25 cellular contexts compared by ENCODE assay signal in the genomic region with DNA sequence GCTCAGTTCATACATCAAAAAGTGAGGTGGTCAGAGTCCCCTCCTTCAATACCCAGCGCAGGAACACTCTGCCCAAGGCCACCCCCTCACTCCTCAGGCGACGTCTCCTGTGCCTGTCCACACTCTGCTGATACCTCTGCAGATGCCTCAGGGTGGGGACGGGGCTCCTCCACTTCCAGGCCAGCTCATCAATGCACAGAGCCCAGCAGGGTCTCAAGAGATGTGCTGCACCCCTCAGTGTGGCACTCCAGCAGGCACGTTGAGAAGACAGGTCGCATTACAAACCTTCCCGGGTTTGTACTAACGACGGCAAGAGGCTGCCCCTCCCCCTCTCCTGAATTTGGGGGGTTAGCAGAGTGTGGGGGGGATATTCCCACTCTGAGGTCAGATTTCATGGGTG.
"Had no signal": no experiment of that assay in that cellular context is flagged by ENCODE, and none has a peak within 500 bp of the region (broad histone marks: within the 10 kb centered on the region; RNA-seq: fewer than 3 reads in every experiment).

No MANE protein-coding gene starts in this region.

- H3K36me3 ChIP-seq: adrenal gland, breast epithelium, Peyer's patch had no signal

- H3K4me1 Mint-ChIP-seq: activated naive CD8-positive, alpha-beta T cell treated with anti-CD3 and anti-CD28 coated beads, Interleukin-2, amount 10 ng/mL, durations not matched to agents 7 days and 5 days had no signal

- ATAC-seq: activated CD8-positive, alpha-beta T cell treated with anti-CD3 and anti-CD28 coated beads, Interleukin-2, amount 10 ng/mL, durations not matched to agents 7 days and 5 days had no signal

- H3K4me3 ChIP-seq: adrenal gland, breast epithelium, Peyer's patch had no signal

- H3K9me3 ChIP-seq: adrenal gland, breast epithelium, Peyer's patch had no signal

- H3K4me2 ChIP-seq: KMS-11 had no signal

- H3K4me3 Mint-ChIP-seq: activated CD8-positive, alpha-beta T cell treated with anti-CD3 and anti-CD28 coated beads, Interleukin-2, amount 10 ng/mL, durations not matched to agents 7 days and 5 days; activated naive CD8-positive, alpha-beta T cell treated with anti-CD3 and anti-CD28 coated beads, Interleukin-2, amount 10 ng/mL, durations not matched to agents 7 days and 5 days; T-helper 1 cell treated with Interleukin-12 subunit alpha and Interleukin-12 subunit beta and Interleukin-4 antibody, amounts not matched to agents 30 μg/mL and 1 μg/mL, for 36 hours had no signal

- H3K27me3 ChIP-seq: adrenal gland, breast epithelium, Peyer's patch had no signal

- H3K9ac ChIP-seq: KMS-11 had no signal

- H3K4me1 ChIP-seq: adrenal gland, breast epithelium, Peyer's patch had no signal

- H3K9me3 Mint-ChIP-seq: activated naive CD8-positive, alpha-beta T cell treated with anti-CD3 and anti-CD28 coated beads, Interleukin-2, amount 10 ng/mL, durations not matched to agents 7 days and 5 days; T-helper 1 cell treated with Interleukin-12 subunit alpha and Interleukin-12 subunit beta and Interleukin-4 antibody, amounts not matched to agents 30 μg/mL and 1 μg/mL, for 36 hours had no signal

- DNase-seq: activated CD4-positive, alpha-beta T cell treated with anti-CD3 and anti-CD28 coated beads for 48 hours; activated CD4-positive, alpha-beta T cell treated with anti-CD3 and anti-CD28 coated beads, Interleukin-2, amount 50 U/mL, for 4 hours; activated CD4-positive, CD25-positive, alpha-beta regulatory T cell treated with anti-CD3 and anti-CD28 coated beads, Interleukin-2, amount 50 U/mL, for 72 hours; activated CD8-positive, alpha-beta memory T cell treated with anti-CD3 and anti-CD28 coated beads, Interleukin-2, amount 50 U/mL, for 48 hours; activated CD8-positive, alpha-beta T cell treated with anti-CD3 and anti-CD28 coated beads, Interleukin-2, amount 10 ng/mL, durations not matched to agents 7 days and 5 days; activated naive CD4-positive, alpha-beta T cell treated with anti-CD3 and anti-CD28 coated beads, Interleukin-2, amount 50 U/mL, for 16 hours; activated naive CD8-positive, alpha-beta T cell treated with anti-CD3 and anti-CD28 coated beads, Interleukin-2, amount 10 ng/mL, durations not matched to agents 7 days and 5 days; activated T-cell treated with anti-CD3 and anti-CD28 coated beads, Interleukin-2, amount 50 U/mL, for 1 hour; adrenal gland; central memory CD4-positive, alpha-beta T cell; MV-4-11; NCI-H1092 treated with DMSO at 0.1 percent for 48 hours; NCI-H1417 treated with DMSO at 0.1 percent for 48 hours; NCI-H1694; NCI-H2029; NCI-H345; NCI-H510A; NCI-H526 treated with DMSO at 0.1 percent for 48 hours; NCI-H82; SHP77 treated with DMSO at 0.1 percent for 48 hours had no signal

- H3K27me3 Mint-ChIP-seq: activated naive CD8-positive, alpha-beta T cell treated with anti-CD3 and anti-CD28 coated beads, Interleukin-2, amount 10 ng/mL, durations not matched to agents 7 days and 5 days had no signal

- H3K36me3 Mint-ChIP-seq: activated naive CD8-positive, alpha-beta T cell treated with anti-CD3 and anti-CD28 coated beads, Interleukin-2, amount 10 ng/mL, durations not matched to agents 7 days and 5 days had no signal

- H3K27ac Mint-ChIP-seq: activated CD8-positive, alpha-beta T cell treated with anti-CD3 and anti-CD28 coated beads, Interleukin-2, amount 10 ng/mL, durations not matched to agents 7 days and 5 days; activated naive CD8-positive, alpha-beta T cell treated with anti-CD3 and anti-CD28 coated beads, Interleukin-2, amount 10 ng/mL, durations not matched to agents 7 days and 5 days; T-helper 1 cell treated with Interleukin-12 subunit alpha and Interleukin-12 subunit beta and Interleukin-4 antibody, amounts not matched to agents 30 μg/mL and 1 μg/mL, for 36 hours had no signal

- H3K27ac ChIP-seq: adrenal gland, breast epithelium, KMS-11, Peyer's patch, RWPE1 had no signal
